In the genomic region with DNA sequence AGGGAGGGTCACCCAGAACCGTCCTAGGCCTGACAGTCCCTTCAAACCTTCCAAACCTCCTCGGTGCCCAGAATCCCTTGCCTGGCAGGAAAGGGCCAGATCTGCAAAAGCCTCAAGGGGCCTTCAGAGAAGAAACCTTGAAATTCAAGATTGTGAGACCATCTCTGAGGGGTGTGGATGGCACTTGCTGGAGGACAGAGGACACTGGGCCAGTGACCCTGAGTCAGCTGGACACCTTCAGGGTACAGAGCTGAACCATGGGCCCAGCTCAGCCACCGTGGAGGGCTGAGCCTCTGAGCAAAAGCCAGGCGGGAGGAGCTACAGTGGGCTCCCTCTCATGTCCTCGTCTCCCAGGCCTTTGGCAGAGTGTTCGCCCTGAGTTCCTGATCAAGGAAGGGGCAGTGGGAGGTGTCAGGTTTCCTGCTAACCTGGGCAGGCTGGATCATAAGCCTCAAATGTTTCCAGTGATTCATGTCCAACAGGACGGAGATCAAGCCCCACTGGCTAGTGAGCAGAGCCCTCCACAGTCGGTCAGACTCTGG, we compare ENCODE assay signal across 1 cellular context.
TF ChIP-seq lines count a peak whose summit lies in the region.

No MANE protein-coding gene starts in this region.

TF ChIP-seq in HepG2, 621 proteins besides CTCF, POLR2A, EP300 and RAD21 (continued from another document and continues in another):
- TF ChIP-seq, protein P1, sequence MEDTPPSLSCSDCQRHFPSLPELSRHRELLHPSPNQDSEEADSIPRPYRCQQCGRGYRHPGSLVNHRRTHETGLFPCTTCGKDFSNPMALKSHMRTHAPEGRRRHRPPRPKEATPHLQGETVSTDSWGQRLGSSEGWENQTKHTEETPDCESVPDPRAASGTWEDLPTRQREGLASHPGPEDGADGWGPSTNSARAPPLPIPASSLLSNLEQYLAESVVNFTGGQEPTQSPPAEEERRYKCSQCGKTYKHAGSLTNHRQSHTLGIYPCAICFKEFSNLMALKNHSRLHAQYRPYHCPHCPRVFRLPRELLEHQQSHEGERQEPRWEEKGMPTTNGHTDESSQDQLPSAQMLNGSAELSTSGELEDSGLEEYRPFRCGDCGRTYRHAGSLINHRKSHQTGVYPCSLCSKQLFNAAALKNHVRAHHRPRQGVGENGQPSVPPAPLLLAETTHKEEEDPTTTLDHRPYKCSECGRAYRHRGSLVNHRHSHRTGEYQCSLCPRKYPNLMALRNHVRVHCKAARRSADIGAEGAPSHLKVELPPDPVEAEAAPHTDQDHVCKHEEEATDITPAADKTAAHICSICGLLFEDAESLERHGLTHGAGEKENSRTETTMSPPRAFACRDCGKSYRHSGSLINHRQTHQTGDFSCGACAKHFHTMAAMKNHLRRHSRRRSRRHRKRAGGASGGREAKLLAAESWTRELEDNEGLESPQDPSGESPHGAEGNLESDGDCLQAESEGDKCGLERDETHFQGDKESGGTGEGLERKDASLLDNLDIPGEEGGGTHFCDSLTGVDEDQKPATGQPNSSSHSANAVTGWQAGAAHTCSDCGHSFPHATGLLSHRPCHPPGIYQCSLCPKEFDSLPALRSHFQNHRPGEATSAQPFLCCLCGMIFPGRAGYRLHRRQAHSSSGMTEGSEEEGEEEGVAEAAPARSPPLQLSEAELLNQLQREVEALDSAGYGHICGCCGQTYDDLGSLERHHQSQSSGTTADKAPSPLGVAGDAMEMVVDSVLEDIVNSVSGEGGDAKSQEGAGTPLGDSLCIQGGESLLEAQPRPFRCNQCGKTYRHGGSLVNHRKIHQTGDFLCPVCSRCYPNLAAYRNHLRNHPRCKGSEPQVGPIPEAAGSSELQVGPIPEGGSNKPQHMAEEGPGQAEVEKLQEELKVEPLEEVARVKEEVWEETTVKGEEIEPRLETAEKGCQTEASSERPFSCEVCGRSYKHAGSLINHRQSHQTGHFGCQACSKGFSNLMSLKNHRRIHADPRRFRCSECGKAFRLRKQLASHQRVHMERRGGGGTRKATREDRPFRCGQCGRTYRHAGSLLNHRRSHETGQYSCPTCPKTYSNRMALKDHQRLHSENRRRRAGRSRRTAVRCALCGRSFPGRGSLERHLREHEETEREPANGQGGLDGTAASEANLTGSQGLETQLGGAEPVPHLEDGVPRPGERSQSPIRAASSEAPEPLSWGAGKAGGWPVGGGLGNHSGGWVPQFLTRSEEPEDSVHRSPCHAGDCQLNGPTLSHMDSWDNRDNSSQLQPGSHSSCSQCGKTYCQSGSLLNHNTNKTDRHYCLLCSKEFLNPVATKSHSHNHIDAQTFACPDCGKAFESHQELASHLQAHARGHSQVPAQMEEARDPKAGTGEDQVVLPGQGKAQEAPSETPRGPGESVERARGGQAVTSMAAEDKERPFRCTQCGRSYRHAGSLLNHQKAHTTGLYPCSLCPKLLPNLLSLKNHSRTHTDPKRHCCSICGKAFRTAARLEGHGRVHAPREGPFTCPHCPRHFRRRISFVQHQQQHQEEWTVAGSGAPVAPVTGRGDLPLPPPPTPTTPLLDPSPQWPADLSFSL (CRISPR knock-in tag; IDR thresholded peaks at IDR 0.05): 0 out of 2 replicates have a peak, but pooled peaks have one; percentile 14
- TF ChIP-seq ZMYM4 (CRISPR knock-in tag; IDR thresholded peaks at IDR 0.05) (peak; percentile 43; the same call in 1 of the 2 replicates), ZNF326 (CRISPR knock-in tag; IDR thresholded peaks at IDR 0.05; ENCODE audit: borderline replicate concordance) (no peak), MIER3 (CRISPR knock-in tag; IDR thresholded peaks at IDR 0.05; ENCODE audit: borderline replicate concordance) (peak; percentile 58; the same call in 1 of the 2 replicates), ETV5 (CRISPR knock-in tag; IDR thresholded peaks at IDR 0.05; ENCODE audit: borderline replicate concordance) (no peak; the same call in 1 of the 2 replicates), PPARG (CRISPR knock-in tag; conservative IDR thresholded peaks at IDR 0.05) (no peak; the same call in 1 of the 2 replicates), ZNF33B (CRISPR knock-in tag; IDR thresholded peaks at IDR 0.05) (0 out of 2 replicates have a peak, but pooled peaks have one; percentile 12), ZNF430 (CRISPR knock-in tag; IDR thresholded peaks at IDR 0.05) (peak; percentile 54; the same call in 1 of the 2 replicates), HOXA7 (CRISPR knock-in tag; IDR thresholded peaks at IDR 0.05) (no peak), ZNF501 (CRISPR knock-in tag; IDR thresholded peaks at IDR 0.05) (peak; percentile 71; the same call in 1 of the 2 replicates), CBX5 (CRISPR knock-in tag; IDR thresholded peaks at IDR 0.05; ENCODE audit: borderline replicate concordance) (peak; percentile 38; the same call in 1 of the 2 replicates), KAT8 (CRISPR knock-in tag; IDR thresholded peaks at IDR 0.05) (peak; percentile 46; the same call in 1 of the 2 replicates), FIP1L1 (IDR thresholded peaks at IDR 0.05; ENCODE audit: borderline replicate concordance, insufficient read depth, low read depth, low read length) (no peak), SUZ12 (IDR thresholded peaks at IDR 0.05; ENCODE audit: low read depth, low read length) (no peak), ZSCAN12 (CRISPR knock-in tag; IDR thresholded peaks at IDR 0.05) (no peak), SALL1 (CRISPR knock-in tag; IDR thresholded peaks at IDR 0.05) (peak; percentile 78; the same call in 1 of the 2 replicates), GABPA (IDR thresholded peaks at IDR 0.05; ENCODE audit: low read depth, low read length) (no peak), GABPA (CRISPR knock-in tag; IDR thresholded peaks at IDR 0.05; ENCODE audit: low read depth) (no peak)
- TF ChIP-seq, protein P2, sequence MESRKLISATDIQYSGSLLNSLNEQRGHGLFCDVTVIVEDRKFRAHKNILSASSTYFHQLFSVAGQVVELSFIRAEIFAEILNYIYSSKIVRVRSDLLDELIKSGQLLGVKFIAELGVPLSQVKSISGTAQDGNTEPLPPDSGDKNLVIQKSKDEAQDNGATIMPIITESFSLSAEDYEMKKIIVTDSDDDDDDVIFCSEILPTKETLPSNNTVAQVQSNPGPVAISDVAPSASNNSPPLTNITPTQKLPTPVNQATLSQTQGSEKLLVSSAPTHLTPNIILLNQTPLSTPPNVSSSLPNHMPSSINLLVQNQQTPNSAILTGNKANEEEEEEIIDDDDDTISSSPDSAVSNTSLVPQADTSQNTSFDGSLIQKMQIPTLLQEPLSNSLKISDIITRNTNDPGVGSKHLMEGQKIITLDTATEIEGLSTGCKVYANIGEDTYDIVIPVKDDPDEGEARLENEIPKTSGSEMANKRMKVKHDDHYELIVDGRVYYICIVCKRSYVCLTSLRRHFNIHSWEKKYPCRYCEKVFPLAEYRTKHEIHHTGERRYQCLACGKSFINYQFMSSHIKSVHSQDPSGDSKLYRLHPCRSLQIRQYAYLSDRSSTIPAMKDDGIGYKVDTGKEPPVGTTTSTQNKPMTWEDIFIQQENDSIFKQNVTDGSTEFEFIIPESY (CRISPR knock-in tag; IDR thresholded peaks at IDR 0.05): 0 out of 2 replicates have a peak, but pooled peaks have one; percentile 13
- TF ChIP-seq, protein P3, sequence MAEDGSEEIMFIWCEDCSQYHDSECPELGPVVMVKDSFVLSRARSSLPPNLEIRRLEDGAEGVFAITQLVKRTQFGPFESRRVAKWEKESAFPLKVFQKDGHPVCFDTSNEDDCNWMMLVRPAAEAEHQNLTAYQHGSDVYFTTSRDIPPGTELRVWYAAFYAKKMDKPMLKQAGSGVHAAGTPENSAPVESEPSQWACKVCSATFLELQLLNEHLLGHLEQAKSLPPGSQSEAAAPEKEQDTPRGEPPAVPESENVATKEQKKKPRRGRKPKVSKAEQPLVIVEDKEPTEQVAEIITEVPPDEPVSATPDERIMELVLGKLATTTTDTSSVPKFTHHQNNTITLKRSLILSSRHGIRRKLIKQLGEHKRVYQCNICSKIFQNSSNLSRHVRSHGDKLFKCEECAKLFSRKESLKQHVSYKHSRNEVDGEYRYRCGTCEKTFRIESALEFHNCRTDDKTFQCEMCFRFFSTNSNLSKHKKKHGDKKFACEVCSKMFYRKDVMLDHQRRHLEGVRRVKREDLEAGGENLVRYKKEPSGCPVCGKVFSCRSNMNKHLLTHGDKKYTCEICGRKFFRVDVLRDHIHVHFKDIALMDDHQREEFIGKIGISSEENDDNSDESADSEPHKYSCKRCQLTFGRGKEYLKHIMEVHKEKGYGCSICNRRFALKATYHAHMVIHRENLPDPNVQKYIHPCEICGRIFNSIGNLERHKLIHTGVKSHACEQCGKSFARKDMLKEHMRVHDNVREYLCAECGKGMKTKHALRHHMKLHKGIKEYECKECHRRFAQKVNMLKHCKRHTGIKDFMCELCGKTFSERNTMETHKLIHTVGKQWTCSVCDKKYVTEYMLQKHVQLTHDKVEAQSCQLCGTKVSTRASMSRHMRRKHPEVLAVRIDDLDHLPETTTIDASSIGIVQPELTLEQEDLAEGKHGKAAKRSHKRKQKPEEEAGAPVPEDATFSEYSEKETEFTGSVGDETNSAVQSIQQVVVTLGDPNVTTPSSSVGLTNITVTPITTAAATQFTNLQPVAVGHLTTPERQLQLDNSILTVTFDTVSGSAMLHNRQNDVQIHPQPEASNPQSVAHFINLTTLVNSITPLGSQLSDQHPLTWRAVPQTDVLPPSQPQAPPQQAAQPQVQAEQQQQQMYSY (CRISPR knock-in tag; IDR thresholded peaks at IDR 0.05): no peak
- TF ChIP-seq, protein P4, sequence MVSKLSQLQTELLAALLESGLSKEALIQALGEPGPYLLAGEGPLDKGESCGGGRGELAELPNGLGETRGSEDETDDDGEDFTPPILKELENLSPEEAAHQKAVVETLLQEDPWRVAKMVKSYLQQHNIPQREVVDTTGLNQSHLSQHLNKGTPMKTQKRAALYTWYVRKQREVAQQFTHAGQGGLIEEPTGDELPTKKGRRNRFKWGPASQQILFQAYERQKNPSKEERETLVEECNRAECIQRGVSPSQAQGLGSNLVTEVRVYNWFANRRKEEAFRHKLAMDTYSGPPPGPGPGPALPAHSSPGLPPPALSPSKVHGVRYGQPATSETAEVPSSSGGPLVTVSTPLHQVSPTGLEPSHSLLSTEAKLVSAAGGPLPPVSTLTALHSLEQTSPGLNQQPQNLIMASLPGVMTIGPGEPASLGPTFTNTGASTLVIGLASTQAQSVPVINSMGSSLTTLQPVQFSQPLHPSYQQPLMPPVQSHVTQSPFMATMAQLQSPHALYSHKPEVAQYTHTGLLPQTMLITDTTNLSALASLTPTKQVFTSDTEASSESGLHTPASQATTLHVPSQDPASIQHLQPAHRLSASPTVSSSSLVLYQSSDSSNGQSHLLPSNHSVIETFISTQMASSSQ (IDR thresholded peaks at IDR 0.05; ENCODE audit: low read depth): no peak
- TF ChIP-seq, protein P4 (CRISPR knock-in tag; IDR thresholded peaks at IDR 0.05; ENCODE audit: borderline replicate concordance): no peak
- TF ChIP-seq, protein P5, sequence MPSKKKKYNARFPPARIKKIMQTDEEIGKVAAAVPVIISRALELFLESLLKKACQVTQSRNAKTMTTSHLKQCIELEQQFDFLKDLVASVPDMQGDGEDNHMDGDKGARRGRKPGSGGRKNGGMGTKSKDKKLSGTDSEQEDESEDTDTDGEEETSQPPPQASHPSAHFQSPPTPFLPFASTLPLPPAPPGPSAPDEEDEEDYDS (CRISPR knock-in tag; IDR thresholded peaks at IDR 0.05): peak; percentile 38; the same call in 1 of the 2 replicates
- TF ChIP-seq, protein P6, sequence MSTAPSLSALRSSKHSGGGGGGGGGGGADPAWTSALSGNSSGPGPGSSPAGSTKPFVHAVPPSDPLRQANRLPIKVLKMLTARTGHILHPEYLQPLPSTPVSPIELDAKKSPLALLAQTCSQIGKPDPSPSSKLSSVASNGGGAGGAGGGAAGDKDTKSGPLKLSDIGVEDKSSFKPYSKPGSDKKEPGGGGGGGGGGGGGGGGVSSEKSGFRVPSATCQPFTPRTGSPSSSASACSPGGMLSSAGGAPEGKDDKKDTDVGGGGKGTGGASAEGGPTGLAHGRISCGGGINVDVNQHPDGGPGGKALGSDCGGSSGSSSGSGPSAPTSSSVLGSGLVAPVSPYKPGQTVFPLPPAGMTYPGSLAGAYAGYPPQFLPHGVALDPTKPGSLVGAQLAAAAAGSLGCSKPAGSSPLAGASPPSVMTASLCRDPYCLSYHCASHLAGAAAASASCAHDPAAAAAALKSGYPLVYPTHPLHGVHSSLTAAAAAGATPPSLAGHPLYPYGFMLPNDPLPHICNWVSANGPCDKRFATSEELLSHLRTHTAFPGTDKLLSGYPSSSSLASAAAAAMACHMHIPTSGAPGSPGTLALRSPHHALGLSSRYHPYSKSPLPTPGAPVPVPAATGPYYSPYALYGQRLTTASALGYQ (CRISPR knock-in tag; IDR thresholded peaks at IDR 0.05): no peak
- TF ChIP-seq, protein P7, sequence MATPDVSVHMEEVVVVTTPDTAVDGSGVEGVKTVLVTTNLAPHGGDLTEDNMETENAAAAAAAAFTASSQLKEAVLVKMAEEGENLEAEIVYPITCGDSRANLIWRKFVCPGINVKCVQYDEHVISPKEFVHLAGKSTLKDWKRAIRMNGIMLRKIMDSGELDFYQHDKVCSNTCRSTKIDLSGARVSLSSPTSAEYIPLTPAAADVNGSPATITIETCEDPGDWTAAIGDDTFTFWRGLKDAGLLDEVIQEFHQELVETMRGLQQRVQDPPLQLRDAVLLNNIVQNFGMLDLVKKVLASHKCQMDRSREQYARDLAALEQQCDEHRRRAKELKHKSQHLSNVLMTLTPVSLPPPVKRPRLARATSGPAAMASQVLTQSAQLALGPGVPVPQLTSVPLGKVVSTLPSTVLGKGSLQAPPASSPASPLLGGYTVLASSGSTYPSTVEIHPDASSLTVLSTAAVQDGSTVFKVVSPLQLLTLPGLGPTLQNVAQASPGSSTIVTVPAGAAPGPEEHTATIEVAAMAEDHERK (CRISPR knock-in tag; IDR thresholded peaks at IDR 0.05; ENCODE audit: low read depth): no peak
- TF ChIP-seq, protein P8, sequence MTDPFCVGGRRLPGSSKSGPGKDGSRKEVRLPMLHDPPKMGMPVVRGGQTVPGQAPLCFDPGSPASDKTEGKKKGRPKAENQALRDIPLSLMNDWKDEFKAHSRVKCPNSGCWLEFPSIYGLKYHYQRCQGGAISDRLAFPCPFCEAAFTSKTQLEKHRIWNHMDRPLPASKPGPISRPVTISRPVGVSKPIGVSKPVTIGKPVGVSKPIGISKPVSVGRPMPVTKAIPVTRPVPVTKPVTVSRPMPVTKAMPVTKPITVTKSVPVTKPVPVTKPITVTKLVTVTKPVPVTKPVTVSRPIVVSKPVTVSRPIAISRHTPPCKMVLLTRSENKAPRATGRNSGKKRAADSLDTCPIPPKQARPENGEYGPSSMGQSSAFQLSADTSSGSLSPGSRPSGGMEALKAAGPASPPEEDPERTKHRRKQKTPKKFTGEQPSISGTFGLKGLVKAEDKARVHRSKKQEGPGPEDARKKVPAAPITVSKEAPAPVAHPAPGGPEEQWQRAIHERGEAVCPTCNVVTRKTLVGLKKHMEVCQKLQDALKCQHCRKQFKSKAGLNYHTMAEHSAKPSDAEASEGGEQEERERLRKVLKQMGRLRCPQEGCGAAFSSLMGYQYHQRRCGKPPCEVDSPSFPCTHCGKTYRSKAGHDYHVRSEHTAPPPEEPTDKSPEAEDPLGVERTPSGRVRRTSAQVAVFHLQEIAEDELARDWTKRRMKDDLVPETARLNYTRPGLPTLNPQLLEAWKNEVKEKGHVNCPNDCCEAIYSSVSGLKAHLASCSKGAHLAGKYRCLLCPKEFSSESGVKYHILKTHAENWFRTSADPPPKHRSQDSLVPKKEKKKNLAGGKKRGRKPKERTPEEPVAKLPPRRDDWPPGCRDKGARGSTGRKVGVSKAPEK (CRISPR knock-in tag; IDR thresholded peaks at IDR 0.05; ENCODE audit: borderline replicate concordance): no peak
